ENCODE assay signal across 9 cellular contexts in genomic region chr5:66436721-66437120, GRCh38.
DNase-seq lines count a peak whose midpoint lies in the region; TF ChIP-seq lines count a peak whose summit lies in the region.
"Had no signal": no experiment of that assay in that cellular context is flagged by ENCODE, and none has a peak within 500 bp of the region (broad histone marks: within the 10 kb centered on the region; RNA-seq: fewer than 3 reads in every experiment).

No MANE protein-coding gene starts in this region.

- no peaks in the 10 kb centered on the region for H3K27me3 Mint-ChIP-seq in H9 (ENCODE audit: low read depth)

- no peaks in the 10 kb centered on the region for H4K20me1 ChIP-seq in H9 (ENCODE audit: control insufficient read depth, insufficient read depth, insufficient read length)

- TF ChIP-seq POLR2A in suprapubic skin (IDR thresholded peaks at IDR 0.05): no peak

- H2BK120ac ChIP-seq in H9 (ENCODE audit: low read depth, low read length, poor library complexity, severe bottlenecking): no peak overlapping the region

- no peak overlapping the region for H2AFZ ChIP-seq in H9 (ENCODE audit: low read length)

- H3K27me3 ChIP-seq in H9 (ENCODE audit: insufficient read depth, low read length) (no peaks in the 10 kb centered on the region), right atrium auricular region (no peaks in the 10 kb centered on the region), suprapubic skin (no peaks in the 10 kb centered on the region)

- H3K9me3 Mint-ChIP-seq in H9: no peaks in the 10 kb centered on the region; a peak in 1 of 5 replicates
- H3K9me3 Mint-ChIP-seq: activated naive CD8-positive, alpha-beta T cell treated with anti-CD3 and anti-CD28 coated beads, Interleukin-2, amount 50 U/mL, for 24 hours had no signal

- no peak overlapping the region for H2BK20ac ChIP-seq in H9 (ENCODE audit: low read depth, low read length, poor library complexity, severe bottlenecking)

- H3T11ph ChIP-seq in H9 (ENCODE audit: low read length): no peak overlapping the region

- no peak overlapping the region for H3K4me3 Mint-ChIP-seq in H9
- H3K4me3 Mint-ChIP-seq: activated naive CD8-positive, alpha-beta T cell treated with anti-CD3 and anti-CD28 coated beads, Interleukin-2, amount 50 U/mL, for 24 hours had no signal

- H4K5ac ChIP-seq in H9 (ENCODE audit: insufficient read length, low read depth, low read length): no peak overlapping the region

- no peak overlapping the region for H4K8ac ChIP-seq in H9 (replicated peaks; ENCODE audit: insufficient read length, low read depth, low read length)

- H3K4me1 Mint-ChIP-seq in H9: no peaks in the 10 kb centered on the region

- H3K79me2 ChIP-seq in H9 (ENCODE audit: insufficient read depth, low read length): no peaks in the 10 kb centered on the region

- H3K4me3 ChIP-seq in right atrium auricular region (peak overlapping the region; percentile 50 to 53), suprapubic skin (no peak overlapping the region)

- no peak overlapping the region for H2BK15ac ChIP-seq in H9 (ENCODE audit: low read depth, low read length)

- no peak overlapping the region for H3K27ac ChIP-seq in H9 (ENCODE audit: insufficient read length, low read depth, low read length)
- H3K27ac ChIP-seq in RWPE1: no peak overlapping the region
- H3K27ac ChIP-seq in right atrium auricular region: peak overlapping the region; percentile 63 to 90
- no peak overlapping the region for H3K27ac ChIP-seq in suprapubic skin

- no peak overlapping the region for H2BK12ac ChIP-seq in H9 (ENCODE audit: insufficient read length, low read depth, low read length)

- H3K18ac ChIP-seq in H9 (ENCODE audit: insufficient read length, low read depth, low read length): no peak overlapping the region

- peak; percentile 60 for TF ChIP-seq CTCF in H9 (conservative IDR thresholded peaks at IDR 0.05)
- no peak; the same call in 1 of the 2 replicates for TF ChIP-seq CTCF in RWPE1 (conservative IDR thresholded peaks at IDR 0.05; ENCODE audit: low read depth)
- peak in 1 of 2 donors; percentile 41 for TF ChIP-seq CTCF in right atrium auricular region (IDR thresholded peaks at IDR 0.05)
- no peak for TF ChIP-seq CTCF in suprapubic skin (IDR thresholded peaks at IDR 0.05)

- no peaks in the 10 kb centered on the region for H3K4me1 ChIP-seq in H9 (ENCODE audit: insufficient read depth, low read length)
- no peaks in the 10 kb centered on the region for H3K4me1 ChIP-seq in right atrium auricular region
- no peaks in the 10 kb centered on the region for H3K4me1 ChIP-seq in suprapubic skin

- no peak overlapping the region for H3K27ac Mint-ChIP-seq in H9
- H3K27ac Mint-ChIP-seq: activated naive CD8-positive, alpha-beta T cell treated with anti-CD3 and anti-CD28 coated beads, Interleukin-2, amount 50 U/mL, for 24 hours had no signal

- no peak overlapping the region for H3K4ac ChIP-seq in H9 (ENCODE audit: low read depth, low read length)

- no peaks in the 10 kb centered on the region for H3K23me2 ChIP-seq in H9 (ENCODE audit: insufficient read length, low read depth, low read length, poor library complexity, severe bottlenecking)

- no peak overlapping the region for H3K9ac ChIP-seq in H9 (ENCODE audit: extremely low read depth, insufficient read length, low read length)

- H3K4me2 ChIP-seq in H9 (ENCODE audit: insufficient read depth, insufficient read length, low read length): no peak overlapping the region

- H4K91ac ChIP-seq in H9 (ENCODE audit: insufficient read length, low read depth, low read length): no peak overlapping the region

- H3K36me3 Mint-ChIP-seq in H9 (ENCODE audit: insufficient read depth in 1 of 3, low read depth in 3 of 3): no peaks in the 10 kb centered on the region; a peak in 1 of 7 replicates

- DNase-seq in DMS53 treated with DMSO at 0.1 percent for 48 hours (lab: John Stamatoyannopoulos, UW; ENCODE audit: unreplicated experiment) (peak; percentile 5), H9 (peak; percentile 59), RWPE1 (ENCODE audit: low spot score) (peak; percentile 13), right atrium auricular region (ENCODE audit: low spot score) (no peak), suprapubic skin (ENCODE audit: low spot score in 2 of 2) (no peak), KG1 (lab: John Stamatoyannopoulos, UW) (no peak), D341Med (ENCODE audit: low spot score) (no peak)
- no peak for DNase-seq in activated effector memory CD4-positive, alpha-beta T cell treated with anti-CD3 and anti-CD28 coated beads, Interleukin-2, amount 50 U/mL, for 16 hours
- DNase-seq: activated naive CD8-positive, alpha-beta T cell treated with anti-CD3 and anti-CD28 coated beads, Interleukin-2, amount 50 U/mL, for 24 hours had no signal

- H3K36me3 ChIP-seq in right atrium auricular region: peaks cover under 1% of the 10 kb centered on the region
- H3K36me3 ChIP-seq in suprapubic skin: no peaks in the 10 kb centered on the region

- no peak for TF ChIP-seq EP300 in suprapubic skin (IDR thresholded peaks at IDR 0.05)

- CTCF ChIA-PET in RWPE1 (lab: Yijun Ruan, JAX): no interaction called here

- no peak overlapping the region for H3K14ac ChIP-seq in H9 (ENCODE audit: insufficient read depth, low read length)

- no CpG with 5 or more reads among the region's 3 CpGs for WGBS in H9 (ENCODE audit: extremely low coverage, insufficient read length, low lambda C conversion rate)
- WGBS in suprapubic skin: 91% methylated on average over 3 of the region's 3 CpGs

- H2AK5ac ChIP-seq in H9 (ENCODE audit: insufficient read length, low read length): no peak overlapping the region

- H2BK5ac ChIP-seq in H9 (ENCODE audit: insufficient read length, low read length): no peak overlapping the region

- no peaks in the 10 kb centered on the region for H3K9me3 ChIP-seq in H9 (ENCODE audit: control insufficient read depth, low read depth, low read length)
- no peaks in the 10 kb centered on the region for H3K9me3 ChIP-seq in right atrium auricular region
- no peaks in the 10 kb centered on the region for H3K9me3 ChIP-seq in suprapubic skin

- no peak overlapping the region for H3K56ac ChIP-seq in H9 (ENCODE audit: insufficient read length, low read depth, low read length)

- H3K23ac ChIP-seq in H9 (ENCODE audit: insufficient read length, low read depth, low read length): no peak overlapping the region

- no peaks in the 10 kb centered on the region for H3K79me1 ChIP-seq in H9 (ENCODE audit: insufficient read depth, low read depth, low read length, poor library complexity, severe bottlenecking)

- POLR2A ChIA-PET in RWPE1 (lab: Yijun Ruan, JAX; ENCODE audit: low non-redundant PET): no interaction called here

Comparison
In these comparisons a context has a peak if more than half of its experiments do, and no peak if none do; other contexts are left out.
1. DNase-seq: peak in DMS53 treated with DMSO at 0.1 percent for 48 hours (single experiment), H9 (single experiment) and RWPE1 (single experiment); none in right atrium auricular region (single experiment), suprapubic skin (0 of 2), KG1 (single experiment), D341Med (single experiment) and activated effector memory CD4-positive, alpha-beta T cell treated with anti-CD3 and anti-CD28 coated beads, Interleukin-2, amount 50 U/mL, for 16 hours (single experiment).
2. H3K27ac ChIP-seq: peak in right atrium auricular region (2 of 2); none in H9 (single experiment), RWPE1 (single experiment) and suprapubic skin (single experiment).